1 cellular context compared by ENCODE assay signal in genomic region chr15:63504247-63504978, GRCh38.
TF ChIP-seq lines count a peak whose summit lies in the region.

A gene with protein sequence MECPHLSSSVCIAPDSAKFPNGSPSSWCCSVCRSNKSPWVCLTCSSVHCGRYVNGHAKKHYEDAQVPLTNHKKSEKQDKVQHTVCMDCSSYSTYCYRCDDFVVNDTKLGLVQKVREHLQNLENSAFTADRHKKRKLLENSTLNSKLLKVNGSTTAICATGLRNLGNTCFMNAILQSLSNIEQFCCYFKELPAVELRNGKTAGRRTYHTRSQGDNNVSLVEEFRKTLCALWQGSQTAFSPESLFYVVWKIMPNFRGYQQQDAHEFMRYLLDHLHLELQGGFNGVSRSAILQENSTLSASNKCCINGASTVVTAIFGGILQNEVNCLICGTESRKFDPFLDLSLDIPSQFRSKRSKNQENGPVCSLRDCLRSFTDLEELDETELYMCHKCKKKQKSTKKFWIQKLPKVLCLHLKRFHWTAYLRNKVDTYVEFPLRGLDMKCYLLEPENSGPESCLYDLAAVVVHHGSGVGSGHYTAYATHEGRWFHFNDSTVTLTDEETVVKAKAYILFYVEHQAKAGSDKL (plus strand): TSS chr15:63504593. CDS start chr15:63504740, 147 bp downstream.

TF ChIP-seq in HepG2, 621 proteins besides CTCF, POLR2A, EP300 and RAD21 (continued from another document and continues in another):
- TF ChIP-seq ZNF317 (CRISPR knock-in tag; IDR thresholded peaks at IDR 0.05), result peak; percentile 41; the same call in 1 of the 2 replicates
- no peak for TF ChIP-seq KAT2B (IDR thresholded peaks at IDR 0.05; ENCODE audit: borderline replicate concordance, low read depth, low read length)
- no peak for TF ChIP-seq ZNF292 (CRISPR knock-in tag; IDR thresholded peaks at IDR 0.05; ENCODE audit: borderline replicate concordance, low read depth)
- TF ChIP-seq POLR2AphosphoS2 (IDR thresholded peaks at IDR 0.05; ENCODE audit: low read depth, low read length), result no peak
- no peak for TF ChIP-seq NCOR1 (IDR thresholded peaks at IDR 0.05; ENCODE audit: borderline replicate concordance, low read length)
- no peak for TF ChIP-seq ZNF260 (CRISPR knock-in tag; IDR thresholded peaks at IDR 0.05; ENCODE audit: borderline replicate concordance, low read depth)
- TF ChIP-seq MEIS2 (CRISPR knock-in tag; IDR thresholded peaks at IDR 0.05), result peak; percentile 15
- peak; percentile 26; the same call in 1 of the 2 replicates for TF ChIP-seq SOX13 (IDR thresholded peaks at IDR 0.05)
- TF ChIP-seq SOX13 (CRISPR knock-in tag; conservative IDR thresholded peaks at IDR 0.05 in 1 of 2, IDR thresholded peaks at IDR 0.05 in 1 of 2), result peak in 1 of 2 experiments; percentile 64; a peak in 2 of 4 replicates
- TF ChIP-seq, protein P1, sequence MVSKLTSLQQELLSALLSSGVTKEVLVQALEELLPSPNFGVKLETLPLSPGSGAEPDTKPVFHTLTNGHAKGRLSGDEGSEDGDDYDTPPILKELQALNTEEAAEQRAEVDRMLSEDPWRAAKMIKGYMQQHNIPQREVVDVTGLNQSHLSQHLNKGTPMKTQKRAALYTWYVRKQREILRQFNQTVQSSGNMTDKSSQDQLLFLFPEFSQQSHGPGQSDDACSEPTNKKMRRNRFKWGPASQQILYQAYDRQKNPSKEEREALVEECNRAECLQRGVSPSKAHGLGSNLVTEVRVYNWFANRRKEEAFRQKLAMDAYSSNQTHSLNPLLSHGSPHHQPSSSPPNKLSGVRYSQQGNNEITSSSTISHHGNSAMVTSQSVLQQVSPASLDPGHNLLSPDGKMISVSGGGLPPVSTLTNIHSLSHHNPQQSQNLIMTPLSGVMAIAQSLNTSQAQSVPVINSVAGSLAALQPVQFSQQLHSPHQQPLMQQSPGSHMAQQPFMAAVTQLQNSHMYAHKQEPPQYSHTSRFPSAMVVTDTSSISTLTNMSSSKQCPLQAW (CRISPR knock-in tag; IDR thresholded peaks at IDR 0.05), result no peak
- TF ChIP-seq HNF4A (CRISPR knock-in tag; IDR thresholded peaks at IDR 0.05), result peak; percentile 59
- TF ChIP-seq GABPA (IDR thresholded peaks at IDR 0.05; ENCODE audit: low read depth, low read length), result 0 out of 2 replicates have a peak, but pooled peaks have one; percentile 22
- peak; percentile 73 for TF ChIP-seq GABPA (CRISPR knock-in tag; IDR thresholded peaks at IDR 0.05; ENCODE audit: low read depth)
- TF ChIP-seq ZSCAN21 (CRISPR knock-in tag; IDR thresholded peaks at IDR 0.05; ENCODE audit: borderline replicate concordance), result peak; percentile 41
- no peak; the same call in 1 of the 2 replicates for TF ChIP-seq FIP1L1 (IDR thresholded peaks at IDR 0.05; ENCODE audit: borderline replicate concordance, insufficient read depth, low read depth, low read length)
- TF ChIP-seq RELA (CRISPR knock-in tag; IDR thresholded peaks at IDR 0.05), result no peak
- TF ChIP-seq, protein P2, sequence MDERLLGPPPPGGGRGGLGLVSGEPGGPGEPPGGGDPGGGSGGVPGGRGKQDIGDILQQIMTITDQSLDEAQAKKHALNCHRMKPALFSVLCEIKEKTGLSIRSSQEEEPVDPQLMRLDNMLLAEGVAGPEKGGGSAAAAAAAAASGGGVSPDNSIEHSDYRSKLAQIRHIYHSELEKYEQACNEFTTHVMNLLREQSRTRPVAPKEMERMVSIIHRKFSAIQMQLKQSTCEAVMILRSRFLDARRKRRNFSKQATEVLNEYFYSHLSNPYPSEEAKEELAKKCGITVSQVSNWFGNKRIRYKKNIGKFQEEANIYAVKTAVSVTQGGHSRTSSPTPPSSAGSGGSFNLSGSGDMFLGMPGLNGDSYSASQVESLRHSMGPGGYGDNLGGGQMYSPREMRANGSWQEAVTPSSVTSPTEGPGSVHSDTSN (CRISPR knock-in tag; IDR thresholded peaks at IDR 0.05), result no peak
- peak; percentile 62; the same call in 1 of the 2 replicates for TF ChIP-seq TBX2 (CRISPR knock-in tag; IDR thresholded peaks at IDR 0.05; ENCODE audit: borderline replicate concordance)
- TF ChIP-seq, protein P3, sequence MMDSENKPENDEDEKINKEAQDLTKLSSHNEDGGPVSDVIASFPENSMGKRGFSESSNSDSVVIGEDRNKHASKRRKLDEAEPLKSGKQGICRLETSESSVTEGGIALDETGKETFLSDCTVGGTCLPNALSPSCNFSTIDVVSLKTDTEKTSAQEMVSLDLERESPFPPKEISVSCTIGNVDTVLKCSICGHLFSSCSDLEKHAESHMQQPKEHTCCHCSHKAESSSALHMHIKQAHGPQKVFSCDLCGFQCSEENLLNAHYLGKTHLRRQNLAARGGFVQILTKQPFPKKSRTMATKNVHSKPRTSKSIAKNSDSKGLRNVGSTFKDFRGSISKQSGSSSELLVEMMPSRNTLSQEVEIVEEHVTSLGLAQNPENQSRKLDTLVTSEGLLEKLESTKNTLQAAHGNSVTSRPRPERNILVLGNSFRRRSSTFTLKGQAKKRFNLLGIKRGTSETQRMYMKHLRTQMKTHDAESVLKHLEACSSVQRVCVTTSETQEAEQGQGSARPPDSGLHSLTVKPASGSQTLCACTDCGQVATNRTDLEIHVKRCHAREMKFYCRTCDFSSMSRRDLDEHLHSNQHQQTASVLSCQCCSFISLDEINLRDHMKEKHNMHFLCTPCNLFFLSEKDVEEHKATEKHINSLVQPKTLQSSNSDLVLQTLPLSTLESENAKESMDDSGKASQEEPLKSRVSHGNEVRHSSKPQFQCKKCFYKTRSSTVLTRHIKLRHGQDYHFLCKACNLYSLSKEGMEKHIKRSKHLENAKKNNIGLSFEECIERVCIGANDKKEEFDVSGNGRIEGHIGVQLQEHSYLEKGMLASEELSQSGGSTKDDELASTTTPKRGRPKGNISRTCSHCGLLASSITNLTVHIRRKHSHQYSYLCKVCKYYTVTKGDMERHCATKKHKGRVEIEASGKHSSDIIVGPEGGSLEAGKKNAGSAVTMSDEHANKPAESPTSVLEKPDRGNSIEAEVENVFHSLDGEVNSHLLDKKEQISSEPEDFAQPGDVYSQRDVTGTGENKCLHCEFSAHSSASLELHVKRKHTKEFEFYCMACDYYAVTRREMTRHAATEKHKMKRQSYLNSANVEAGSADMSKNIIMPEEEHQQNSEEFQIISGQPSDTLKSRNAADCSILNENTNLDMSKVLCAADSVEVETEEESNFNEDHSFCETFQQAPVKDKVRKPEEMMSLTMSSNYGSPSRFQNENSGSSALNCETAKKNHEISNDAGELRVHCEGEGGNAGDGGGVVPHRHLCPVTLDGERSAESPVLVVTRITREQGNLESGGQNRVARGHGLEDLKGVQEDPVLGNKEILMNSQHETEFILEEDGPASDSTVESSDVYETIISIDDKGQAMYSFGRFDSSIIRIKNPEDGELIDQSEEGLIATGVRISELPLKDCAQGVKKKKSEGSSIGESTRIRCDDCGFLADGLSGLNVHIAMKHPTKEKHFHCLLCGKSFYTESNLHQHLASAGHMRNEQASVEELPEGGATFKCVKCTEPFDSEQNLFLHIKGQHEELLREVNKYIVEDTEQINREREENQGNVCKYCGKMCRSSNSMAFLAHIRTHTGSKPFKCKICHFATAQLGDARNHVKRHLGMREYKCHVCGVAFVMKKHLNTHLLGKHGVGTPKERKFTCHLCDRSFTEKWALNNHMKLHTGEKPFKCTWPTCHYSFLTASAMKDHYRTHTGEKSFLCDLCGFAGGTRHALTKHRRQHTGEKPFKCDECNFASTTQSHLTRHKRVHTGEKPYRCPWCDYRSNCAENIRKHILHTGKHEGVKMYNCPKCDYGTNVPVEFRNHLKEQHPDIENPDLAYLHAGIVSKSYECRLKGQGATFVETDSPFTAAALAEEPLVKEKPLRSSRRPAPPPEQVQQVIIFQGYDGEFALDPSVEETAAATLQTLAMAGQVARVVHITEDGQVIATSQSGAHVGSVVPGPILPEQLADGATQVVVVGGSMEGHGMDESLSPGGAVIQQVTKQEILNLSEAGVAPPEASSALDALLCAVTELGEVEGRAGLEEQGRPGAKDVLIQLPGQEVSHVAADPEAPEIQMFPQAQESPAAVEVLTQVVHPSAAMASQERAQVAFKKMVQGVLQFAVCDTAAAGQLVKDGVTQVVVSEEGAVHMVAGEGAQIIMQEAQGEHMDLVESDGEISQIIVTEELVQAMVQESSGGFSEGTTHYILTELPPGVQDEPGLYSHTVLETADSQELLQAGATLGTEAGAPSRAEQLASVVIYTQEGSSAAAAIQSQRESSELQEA (CRISPR knock-in tag; IDR thresholded peaks at IDR 0.05; ENCODE audit: not compliant biosample characterization), result peak; percentile 36
- TF ChIP-seq THYN1 (CRISPR knock-in tag; IDR thresholded peaks at IDR 0.05; ENCODE audit: borderline replicate concordance, low read depth), result no peak
- TF ChIP-seq ZNF180 (CRISPR knock-in tag; IDR thresholded peaks at IDR 0.05; ENCODE audit: borderline replicate concordance, low read depth), result no peak
- TF ChIP-seq ZNF251 (CRISPR knock-in tag; IDR thresholded peaks at IDR 0.05), result no peak
- TF ChIP-seq MYNN (CRISPR knock-in tag; IDR thresholded peaks at IDR 0.05; ENCODE audit: low read depth), result no peak
- TF ChIP-seq YY1 (IDR thresholded peaks at IDR 0.05; ENCODE audit: insufficient read depth, insufficient replicate concordance, low read depth, low read length), result peak; percentile 88
- TF ChIP-seq NPAS2 (CRISPR knock-in tag; IDR thresholded peaks at IDR 0.05; ENCODE audit: borderline replicate concordance), result no peak
- TF ChIP-seq ZNF572 (CRISPR knock-in tag; IDR thresholded peaks at IDR 0.05), result no peak
- TF ChIP-seq ZNF343 (CRISPR knock-in tag; IDR thresholded peaks at IDR 0.05), result no peak
- no peak; the same call in 1 of the 2 replicates for TF ChIP-seq KLF15 (CRISPR knock-in tag; IDR thresholded peaks at IDR 0.05; ENCODE audit: borderline replicate concordance)
- TF ChIP-seq, protein P4, sequence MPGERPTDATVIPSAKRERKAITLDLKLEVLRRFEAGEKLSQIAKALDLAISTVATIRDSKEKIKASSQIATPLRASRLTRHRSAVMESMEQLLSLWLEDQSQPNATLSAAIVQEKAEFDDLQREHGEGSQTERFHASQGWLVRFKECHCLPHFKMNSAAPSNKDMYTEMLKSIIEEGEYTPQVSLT (CRISPR knock-in tag; IDR thresholded peaks at IDR 0.05; ENCODE audit: borderline replicate concordance, low read depth), result no peak
- TF ChIP-seq SPEN (CRISPR knock-in tag; IDR thresholded peaks at IDR 0.05; ENCODE audit: low read depth), result peak; percentile 41
- peak; percentile 77; the same call in 1 of the 2 replicates for TF ChIP-seq ZNF441 (CRISPR knock-in tag; IDR thresholded peaks at IDR 0.05; ENCODE audit: borderline replicate concordance)
- TF ChIP-seq ZSCAN9 (CRISPR knock-in tag; IDR thresholded peaks at IDR 0.05; ENCODE audit: borderline replicate concordance), result peak; percentile 74; the same call in 1 of the 2 replicates
- TF ChIP-seq ZFP36 (IDR thresholded peaks at IDR 0.05; ENCODE audit: borderline replicate concordance, low read depth, low read length, partially characterized antibody), result no peak
- 0 out of 2 replicates have a peak, but pooled peaks have one; percentile 4 for TF ChIP-seq GTF3A (CRISPR knock-in tag; conservative IDR thresholded peaks at IDR 0.05)
- no peak for TF ChIP-seq NKX3-1 (CRISPR knock-in tag; IDR thresholded peaks at IDR 0.05)
- TF ChIP-seq, protein P5, sequence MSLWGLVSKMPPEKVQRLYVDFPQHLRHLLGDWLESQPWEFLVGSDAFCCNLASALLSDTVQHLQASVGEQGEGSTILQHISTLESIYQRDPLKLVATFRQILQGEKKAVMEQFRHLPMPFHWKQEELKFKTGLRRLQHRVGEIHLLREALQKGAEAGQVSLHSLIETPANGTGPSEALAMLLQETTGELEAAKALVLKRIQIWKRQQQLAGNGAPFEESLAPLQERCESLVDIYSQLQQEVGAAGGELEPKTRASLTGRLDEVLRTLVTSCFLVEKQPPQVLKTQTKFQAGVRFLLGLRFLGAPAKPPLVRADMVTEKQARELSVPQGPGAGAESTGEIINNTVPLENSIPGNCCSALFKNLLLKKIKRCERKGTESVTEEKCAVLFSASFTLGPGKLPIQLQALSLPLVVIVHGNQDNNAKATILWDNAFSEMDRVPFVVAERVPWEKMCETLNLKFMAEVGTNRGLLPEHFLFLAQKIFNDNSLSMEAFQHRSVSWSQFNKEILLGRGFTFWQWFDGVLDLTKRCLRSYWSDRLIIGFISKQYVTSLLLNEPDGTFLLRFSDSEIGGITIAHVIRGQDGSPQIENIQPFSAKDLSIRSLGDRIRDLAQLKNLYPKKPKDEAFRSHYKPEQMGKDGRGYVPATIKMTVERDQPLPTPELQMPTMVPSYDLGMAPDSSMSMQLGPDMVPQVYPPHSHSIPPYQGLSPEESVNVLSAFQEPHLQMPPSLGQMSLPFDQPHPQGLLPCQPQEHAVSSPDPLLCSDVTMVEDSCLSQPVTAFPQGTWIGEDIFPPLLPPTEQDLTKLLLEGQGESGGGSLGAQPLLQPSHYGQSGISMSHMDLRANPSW (CRISPR knock-in tag; IDR thresholded peaks at IDR 0.05; ENCODE audit: borderline replicate concordance), result no peak
- TF ChIP-seq ZNF331 (CRISPR knock-in tag; IDR thresholded peaks at IDR 0.05), result peak; percentile 78
- TF ChIP-seq ZNF672 (CRISPR knock-in tag; IDR thresholded peaks at IDR 0.05), result no peak
- TF ChIP-seq GFI1 (CRISPR knock-in tag; IDR thresholded peaks at IDR 0.05; ENCODE audit: borderline replicate concordance), result peak; percentile 19; the same call in 1 of the 2 replicates
- TF ChIP-seq ZNF841 (CRISPR knock-in tag; IDR thresholded peaks at IDR 0.05; ENCODE audit: borderline replicate concordance), result no peak
- TF ChIP-seq ATF7-NPFF (CRISPR knock-in tag; IDR thresholded peaks at IDR 0.05; ENCODE audit: low read depth), result peak; percentile 51; the same call in 1 of the 2 replicates
- TF ChIP-seq ZFAT (CRISPR knock-in tag; conservative IDR thresholded peaks at IDR 0.05), result no peak
- 0 out of 2 replicates have a peak, but pooled peaks have one; percentile 21 for TF ChIP-seq FOXA3 (CRISPR knock-in tag; IDR thresholded peaks at IDR 0.05)
- peak; percentile 95 for TF ChIP-seq RBFOX2 (IDR thresholded peaks at IDR 0.05; ENCODE audit: low read depth, low read length)
- peak; percentile 71; the same call in 1 of the 2 replicates for TF ChIP-seq ZNF709 (CRISPR knock-in tag; IDR thresholded peaks at IDR 0.05)
- peak; percentile 90 for TF ChIP-seq SIN3A (IDR thresholded peaks at IDR 0.05; ENCODE audit: borderline replicate concordance, low read depth, low read length)
- TF ChIP-seq SIX4 (CRISPR knock-in tag; IDR thresholded peaks at IDR 0.05), result peak; percentile 41; the same call in 1 of the 2 replicates
- TF ChIP-seq ZSCAN20 (CRISPR knock-in tag; IDR thresholded peaks at IDR 0.05; ENCODE audit: borderline replicate concordance), result no peak
- no peak for TF ChIP-seq LRRFIP1 (CRISPR knock-in tag; conservative IDR thresholded peaks at IDR 0.05)
- no peak for TF ChIP-seq KAT8 (CRISPR knock-in tag; IDR thresholded peaks at IDR 0.05)
- TF ChIP-seq ZNF549 (CRISPR knock-in tag; IDR thresholded peaks at IDR 0.05), result no peak
